8 cellular contexts compared by ENCODE assay signal in the genomic region with DNA sequence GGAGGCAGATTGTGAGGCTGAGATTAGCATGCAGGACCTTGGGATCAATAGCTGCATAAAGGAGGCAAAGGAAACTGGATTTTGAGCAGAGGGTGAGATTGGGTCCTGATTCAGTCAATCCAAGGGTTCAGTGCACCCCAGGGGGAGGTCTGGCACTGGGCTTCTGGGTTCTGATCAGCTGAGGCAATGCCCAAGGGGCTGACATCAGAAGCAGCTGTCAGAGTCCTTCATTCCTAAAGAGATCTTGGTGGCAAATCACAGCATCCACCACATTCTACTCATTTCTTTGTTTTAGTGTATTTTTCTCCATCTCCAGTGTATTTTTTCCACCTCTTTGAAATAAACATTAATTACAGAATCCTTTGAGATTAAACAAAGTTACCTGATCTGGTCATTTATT. TPM values are rescaled to one million over a fixed set of nuclear protein-coding genes. Genes with fewer than 3 reads are reported as not detected.
"Had no signal": no experiment of that assay in that cellular context is flagged by ENCODE, and none has a peak within 500 bp of the region (broad histone marks: within the 10 kb centered on the region; RNA-seq: fewer than 3 reads in every experiment).

No MANE protein-coding gene starts in this region.

- DNase-seq: H9, HCEC 1CT, HFFc6, IMR-90, KG1 had no signal

- H3K4me3 ChIP-seq: GM23338, K562 had no signal

- H3K27ac Mint-ChIP-seq: GM23338, H9, HFFc6 had no signal

- H3K4me1 Mint-ChIP-seq: GM23338 had no signal

- H2AFZ ChIP-seq: GM23338 had no signal

- H3K4me3 Mint-ChIP-seq: GM23338, H9, HFFc6 had no signal

- H3K4me2 ChIP-seq: GM23338 had no signal

- H3K9me3 Mint-ChIP-seq: GM23338, H9, HFFc6 had no signal

RNA-seq across cellular contexts. Expression of a gene that starts 26.9 kb away (rescaled TPM):
- total RNA-seq: HT-29 had no signal
